ENCODE assay signal across 1 cellular context in the genomic region with DNA sequence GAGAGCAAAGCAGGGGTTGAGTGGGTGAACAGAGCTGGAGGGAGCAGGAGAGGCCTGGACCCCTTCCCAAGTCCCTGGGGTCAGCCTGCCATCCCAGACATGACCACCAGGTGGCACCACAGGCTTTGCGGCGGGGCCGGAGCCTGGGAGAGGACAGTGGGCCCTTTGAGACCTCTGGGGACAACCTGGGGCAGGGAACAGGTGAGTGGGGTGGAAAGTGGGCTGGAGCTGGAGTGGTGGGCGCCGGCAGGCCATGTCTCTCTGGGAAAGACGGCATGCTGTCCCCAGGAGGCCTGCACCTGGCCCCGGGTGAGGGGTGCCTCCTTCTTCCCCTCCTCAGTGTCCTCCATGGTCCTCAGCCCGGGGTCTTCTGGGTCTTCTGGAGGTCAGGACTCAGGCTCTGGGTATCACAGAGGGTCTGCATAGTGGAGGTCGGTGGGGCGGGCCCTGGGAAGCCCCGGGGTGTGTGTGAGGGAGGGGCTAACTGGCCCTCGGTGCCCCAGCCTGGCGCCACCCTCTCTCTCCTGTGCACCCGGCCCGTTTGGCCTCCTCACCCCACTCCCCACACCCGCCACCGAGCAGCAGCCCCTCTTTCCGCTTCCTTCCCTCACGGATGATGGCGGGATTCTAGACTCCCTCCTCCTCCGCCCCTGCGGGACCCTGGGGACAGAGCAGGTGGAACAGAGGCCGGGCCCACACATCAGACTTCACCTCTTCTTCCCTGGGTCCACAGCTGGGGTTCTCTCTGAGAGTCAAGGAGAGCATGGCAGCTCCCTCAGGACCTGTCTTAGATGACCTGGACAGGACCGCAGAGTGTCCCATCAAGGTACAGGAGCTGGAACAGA.
TF ChIP-seq lines count a peak whose summit lies in the region.

No MANE protein-coding gene starts in this region.

TF ChIP-seq in HepG2, 621 proteins besides CTCF, POLR2A, EP300 and RAD21 (continued from another document):
- TF ChIP-seq, protein P1, sequence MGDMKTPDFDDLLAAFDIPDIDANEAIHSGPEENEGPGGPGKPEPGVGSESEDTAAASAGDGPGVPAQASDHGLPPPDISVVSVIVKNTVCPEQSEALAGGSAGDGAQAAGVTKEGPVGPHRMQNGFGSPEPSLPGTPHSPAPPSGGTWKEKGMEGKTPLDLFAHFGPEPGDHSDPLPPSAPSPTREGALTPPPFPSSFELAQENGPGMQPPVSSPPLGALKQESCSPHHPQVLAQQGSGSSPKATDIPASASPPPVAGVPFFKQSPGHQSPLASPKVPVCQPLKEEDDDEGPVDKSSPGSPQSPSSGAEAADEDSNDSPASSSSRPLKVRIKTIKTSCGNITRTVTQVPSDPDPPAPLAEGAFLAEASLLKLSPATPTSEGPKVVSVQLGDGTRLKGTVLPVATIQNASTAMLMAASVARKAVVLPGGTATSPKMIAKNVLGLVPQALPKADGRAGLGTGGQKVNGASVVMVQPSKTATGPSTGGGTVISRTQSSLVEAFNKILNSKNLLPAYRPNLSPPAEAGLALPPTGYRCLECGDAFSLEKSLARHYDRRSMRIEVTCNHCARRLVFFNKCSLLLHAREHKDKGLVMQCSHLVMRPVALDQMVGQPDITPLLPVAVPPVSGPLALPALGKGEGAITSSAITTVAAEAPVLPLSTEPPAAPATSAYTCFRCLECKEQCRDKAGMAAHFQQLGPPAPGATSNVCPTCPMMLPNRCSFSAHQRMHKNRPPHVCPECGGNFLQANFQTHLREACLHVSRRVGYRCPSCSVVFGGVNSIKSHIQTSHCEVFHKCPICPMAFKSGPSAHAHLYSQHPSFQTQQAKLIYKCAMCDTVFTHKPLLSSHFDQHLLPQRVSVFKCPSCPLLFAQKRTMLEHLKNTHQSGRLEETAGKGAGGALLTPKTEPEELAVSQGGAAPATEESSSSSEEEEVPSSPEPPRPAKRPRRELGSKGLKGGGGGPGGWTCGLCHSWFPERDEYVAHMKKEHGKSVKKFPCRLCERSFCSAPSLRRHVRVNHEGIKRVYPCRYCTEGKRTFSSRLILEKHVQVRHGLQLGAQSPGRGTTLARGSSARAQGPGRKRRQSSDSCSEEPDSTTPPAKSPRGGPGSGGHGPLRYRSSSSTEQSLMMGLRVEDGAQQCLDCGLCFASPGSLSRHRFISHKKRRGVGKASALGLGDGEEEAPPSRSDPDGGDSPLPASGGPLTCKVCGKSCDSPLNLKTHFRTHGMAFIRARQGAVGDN (CRISPR knock-in tag; IDR thresholded peaks at IDR 0.05) = peak; percentile 31; the same call in 1 of the 2 replicates
- TF ChIP-seq ZNF501 (CRISPR knock-in tag; IDR thresholded peaks at IDR 0.05) (0 out of 2 replicates have a peak, but pooled peaks have one; percentile 24), MAZ (IDR thresholded peaks at IDR 0.05; ENCODE audit: borderline replicate concordance, low read depth, low read length) (peak; percentile 32; the same call in 1 of the 2 replicates), MAZ (CRISPR knock-in tag; IDR thresholded peaks at IDR 0.05; ENCODE audit: low read depth) (no peak), MED1 (CRISPR knock-in tag; IDR thresholded peaks at IDR 0.05) (no peak), BHLHE40 (IDR thresholded peaks at IDR 0.05; ENCODE audit: low read length) (0 out of 2 replicates have a peak, but pooled peaks have one; percentile 28)
- TF ChIP-seq, protein P2, sequence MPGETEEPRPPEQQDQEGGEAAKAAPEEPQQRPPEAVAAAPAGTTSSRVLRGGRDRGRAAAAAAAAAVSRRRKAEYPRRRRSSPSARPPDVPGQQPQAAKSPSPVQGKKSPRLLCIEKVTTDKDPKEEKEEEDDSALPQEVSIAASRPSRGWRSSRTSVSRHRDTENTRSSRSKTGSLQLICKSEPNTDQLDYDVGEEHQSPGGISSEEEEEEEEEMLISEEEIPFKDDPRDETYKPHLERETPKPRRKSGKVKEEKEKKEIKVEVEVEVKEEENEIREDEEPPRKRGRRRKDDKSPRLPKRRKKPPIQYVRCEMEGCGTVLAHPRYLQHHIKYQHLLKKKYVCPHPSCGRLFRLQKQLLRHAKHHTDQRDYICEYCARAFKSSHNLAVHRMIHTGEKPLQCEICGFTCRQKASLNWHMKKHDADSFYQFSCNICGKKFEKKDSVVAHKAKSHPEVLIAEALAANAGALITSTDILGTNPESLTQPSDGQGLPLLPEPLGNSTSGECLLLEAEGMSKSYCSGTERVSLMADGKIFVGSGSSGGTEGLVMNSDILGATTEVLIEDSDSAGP (CRISPR knock-in tag; IDR thresholded peaks at IDR 0.05; ENCODE audit: borderline replicate concordance) = 0 out of 2 replicates have a peak, but pooled peaks have one; percentile 25
